8 cellular contexts compared by ENCODE assay signal in the genomic region with DNA sequence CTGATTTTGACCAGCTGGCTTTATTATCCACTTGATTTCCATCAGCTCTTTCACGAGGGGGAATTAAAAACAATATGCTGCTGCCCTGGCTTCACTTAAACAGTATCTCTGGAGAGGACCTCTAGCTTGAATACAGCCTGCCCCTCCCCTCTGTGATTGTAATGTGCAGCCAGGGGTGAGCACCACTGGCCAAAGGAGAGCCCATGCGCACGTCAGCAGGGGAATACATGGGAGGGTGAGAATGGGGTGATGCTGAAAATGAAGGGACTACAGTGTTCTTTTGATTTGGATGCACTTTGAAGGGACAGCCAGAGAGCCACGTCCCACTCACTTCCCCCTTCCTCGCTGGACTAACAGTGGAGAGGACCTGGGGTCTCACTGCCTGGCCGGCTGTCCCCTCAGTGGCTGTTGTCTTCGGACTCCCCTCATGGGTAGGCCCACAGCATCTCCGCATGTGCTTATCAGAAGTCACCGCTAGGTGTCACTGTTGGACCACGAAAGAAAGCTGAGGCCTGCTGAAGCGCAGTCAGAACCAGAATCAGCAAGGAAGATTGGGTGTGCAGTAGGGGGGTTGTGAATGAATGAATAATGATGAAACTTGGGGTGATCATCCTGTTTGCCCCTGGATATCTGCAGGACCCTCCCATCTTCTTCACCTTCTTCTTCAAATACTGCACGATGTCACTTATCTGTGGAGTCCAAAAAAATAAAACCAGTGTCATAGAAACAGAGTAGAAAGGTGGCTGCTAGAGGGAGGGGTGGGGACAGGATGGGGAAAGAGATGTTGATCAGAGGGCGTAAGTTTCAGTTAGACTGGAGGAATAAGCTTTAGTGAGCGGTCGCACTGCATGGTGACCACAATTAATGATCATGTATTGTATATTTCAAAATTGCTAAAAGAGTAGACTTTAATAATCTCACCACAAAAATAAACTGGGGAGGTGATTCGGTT. TPM values are rescaled to one million over a fixed set of nuclear protein-coding genes. Genes with fewer than 3 reads are reported as not detected.
DNase-seq lines count a peak whose midpoint lies in the region; ATAC-seq and TF ChIP-seq lines count a peak whose summit lies in the region.

No MANE protein-coding gene starts in this region.

- H3K79me2 ChIP-seq in PC-3 (ENCODE audit: low read length): no peaks in the 10 kb centered on the region

- POLR2A ChIA-PET in PC-3 (lab: Charles Lee; ENCODE audit: unreplicated experiment): interaction anchor here (0.7 to 1.1 kb wide), 2 partner anchors 431 to 578 kb away, joined by 4 to 5 read pairs; a partner anchor contains a TSS

- no peak overlapping the region for H2AFZ ChIP-seq in PC-3 (ENCODE audit: low read length)

- peak overlapping the region; percentile 53 for H3K27ac Mint-ChIP-seq in activated T-helper 1 cell treated with anti-CD3 and anti-CD28 coated beads, Interleukin-12 subunit alpha, Interleukin-12 subunit beta, Interleukin-2, Interleukin-4 antibody, amounts not matched to agents 30 ng/mL and 10 ng/mL and 1 ng/mL, durations not matched to agents 14 hours and 24 hours and 36 hours

- H3K9me3 ChIP-seq in PC-3 (ENCODE audit: low read length) (no peaks in the 10 kb centered on the region), neutrophil (no peaks in the 10 kb centered on the region)

- H4K20me1 ChIP-seq in PC-3 (ENCODE audit: low read length): no peaks in the 10 kb centered on the region

- TF ChIP-seq CTCF in PC-3 (conservative IDR thresholded peaks at IDR 0.05; ENCODE audit: low read depth, low read length): peak; percentile 84
- peak; percentile 79 for TF ChIP-seq CTCF in fibroblast of the aortic adventitia (IDR thresholded peaks at IDR 0.05; ENCODE audit: insufficient read depth, low read length)
- TF ChIP-seq CTCF in neutrophil (IDR thresholded peaks at IDR 0.05): peak; percentile 77

- BruUV-seq in PC-3 (replicated peaks; lab: Mats Ljungman, UMichigan): no TSS peak

- CTCF ChIA-PET in PC-3 (lab: Charles Lee): interaction anchor here (0.9 to 1.4 kb wide), 3 partner anchors 65 to 447 kb away, joined by 7 to 10 read pairs (median 8); no protein-coding TSS in a partner anchor

- H3K36me3 ChIP-seq in PC-3 (ENCODE audit: low read depth, low read length) (no peaks in the 10 kb centered on the region), neutrophil (no peaks in the 10 kb centered on the region)

- peak overlapping the region; percentile 43; the same call in 1 of the 2 replicates for H3K4me2 ChIP-seq in PC-3 (ENCODE audit: low read length)

- H3K9ac ChIP-seq in PC-3 (ENCODE audit: low read length): peak overlapping the region; percentile 61

- no peaks in the 10 kb centered on the region for H3K9me3 Mint-ChIP-seq in activated T-helper 1 cell treated with anti-CD3 and anti-CD28 coated beads, Interleukin-12 subunit alpha, Interleukin-12 subunit beta, Interleukin-2, Interleukin-4 antibody, amounts not matched to agents 30 ng/mL and 10 ng/mL and 1 ng/mL, durations not matched to agents 14 hours and 24 hours and 36 hours

- H3K4me3 Mint-ChIP-seq in activated T-helper 1 cell treated with anti-CD3 and anti-CD28 coated beads, Interleukin-12 subunit alpha, Interleukin-12 subunit beta, Interleukin-2, Interleukin-4 antibody, amounts not matched to agents 30 ng/mL and 10 ng/mL and 1 ng/mL, durations not matched to agents 14 hours and 24 hours and 36 hours: no peak overlapping the region

- H3K27me3 ChIP-seq in PC-3 (ENCODE audit: low read length) (no peaks in the 10 kb centered on the region), neutrophil (no peaks in the 10 kb centered on the region)

- ATAC-seq in GM19452 (IDR thresholded peaks at IDR 0.05; ENCODE audit: unreplicated experiment) (peak; percentile 78), PC-3 (peak; percentile 95)

- H3F3A ChIP-seq in PC-3 (ENCODE audit: low read length, unreplicated experiment): no peaks in the 10 kb centered on the region

- no peaks in the 10 kb centered on the region for H3K36me3 Mint-ChIP-seq in activated T-helper 1 cell treated with anti-CD3 and anti-CD28 coated beads, Interleukin-12 subunit alpha, Interleukin-12 subunit beta, Interleukin-2, Interleukin-4 antibody, amounts not matched to agents 30 ng/mL and 10 ng/mL and 1 ng/mL, durations not matched to agents 14 hours and 24 hours and 36 hours (ENCODE audit: low read depth)

- H3K4me3 ChIP-seq in PC-3 (ENCODE audit: low read length) (no peak overlapping the region), fibroblast of the aortic adventitia (ENCODE audit: low read depth, low read length) (no peak overlapping the region), neutrophil (ENCODE audit: low read depth in 1 of 2, low read length in 1 of 2) (no peak overlapping the region)

- H3K4me1 ChIP-seq in PC-3 (ENCODE audit: insufficient read depth, low read length) (peaks cover 7% of the 10 kb centered on the region), neutrophil (ENCODE audit: control insufficient read depth in 1 of 2, insufficient read depth in 1 of 2, low read depth in 1 of 2, low read length in 1 of 2) (no peaks in the 10 kb centered on the region)

- peak overlapping the region; percentile 70 for H3K27ac ChIP-seq in PC-3 (ENCODE audit: low read length)
- no peak overlapping the region for H3K27ac ChIP-seq in neutrophil

- no peaks in the 10 kb centered on the region for H3K9me2 ChIP-seq in PC-3 (replicated peaks; ENCODE audit: low read length)

- intact Hi-C loops in PC-3 (cut with micrococcal nuclease): loop anchor here (1.0 to 10.0 kb wide), 6 partner anchors 137 to 948 kb away; no protein-coding TSS in a partner anchor
- intact Hi-C loops in activated T-helper 1 cell treated with anti-CD3 and anti-CD28 coated beads, Interleukin-12 subunit alpha, Interleukin-12 subunit beta, Interleukin-2, Interleukin-4 antibody, amounts not matched to agents 30 ng/mL and 10 ng/mL and 1 ng/mL, durations not matched to agents 14 hours and 24 hours and 36 hours (cut with micrococcal nuclease): loop anchor here (1.0 to 5.0 kb wide), 6 partner anchors 409 to 1343 kb away; no protein-coding TSS in a partner anchor

- DNase-seq in COLO668 (lab: John Stamatoyannopoulos, UW; ENCODE audit: unreplicated experiment) (peak; percentile 68), HT-29 (ENCODE audit: low spot score) (peak; percentile 81), PC-3 (peak; percentile 86), fibroblast of the aortic adventitia (ENCODE audit: low read depth) (peak; percentile 76), superior temporal gyrus (ENCODE audit: extremely low spot score) (peak; percentile 90)
- peak; percentile 44 for DNase-seq in activated T-helper 1 cell treated with anti-CD3 and anti-CD28 coated beads, Interleukin-12 subunit alpha, Interleukin-12 subunit beta, Interleukin-2, Interleukin-4 antibody, amounts not matched to agents 30 ng/mL and 10 ng/mL and 1 ng/mL, durations not matched to agents 14 hours and 24 hours and 36 hours (ENCODE audit: low spot score)

- H3K27me3 Mint-ChIP-seq in activated T-helper 1 cell treated with anti-CD3 and anti-CD28 coated beads, Interleukin-12 subunit alpha, Interleukin-12 subunit beta, Interleukin-2, Interleukin-4 antibody, amounts not matched to agents 30 ng/mL and 10 ng/mL and 1 ng/mL, durations not matched to agents 14 hours and 24 hours and 36 hours (ENCODE audit: insufficient read depth): peaks cover 8% of the 10 kb centered on the region

- H3K4me1 Mint-ChIP-seq in activated T-helper 1 cell treated with anti-CD3 and anti-CD28 coated beads, Interleukin-12 subunit alpha, Interleukin-12 subunit beta, Interleukin-2, Interleukin-4 antibody, amounts not matched to agents 30 ng/mL and 10 ng/mL and 1 ng/mL, durations not matched to agents 14 hours and 24 hours and 36 hours (ENCODE audit: low read depth): no peaks in the 10 kb centered on the region

RNA-seq across cellular contexts. Expression of a gene that starts 32.8 kb away (rescaled TPM):
- total RNA-seq in HT-29 (2014; rRNA removed; shearing (Covaris generic)): 0.26 and 0.31 TPM in 2 replicates
- total RNA-seq in PC-3 (2014; rRNA removed) (13.7 and 16.3 TPM in 2 replicates), fibroblast of the aortic adventitia (ENCODE audit: low replicate concordance) (6.7 and 15.1 TPM in 2 replicates)
- not detected in 2 replicates for total RNA-seq in activated T-helper 1 cell treated with anti-CD3 and anti-CD28 coated beads, Interleukin-12 subunit alpha, Interleukin-12 subunit beta, Interleukin-2, Interleukin-4 antibody, amounts not matched to agents 30 ng/mL and 10 ng/mL and 1 ng/mL, durations not matched to agents 14 hours and 24 hours and 36 hours
